In the genomic region with DNA sequence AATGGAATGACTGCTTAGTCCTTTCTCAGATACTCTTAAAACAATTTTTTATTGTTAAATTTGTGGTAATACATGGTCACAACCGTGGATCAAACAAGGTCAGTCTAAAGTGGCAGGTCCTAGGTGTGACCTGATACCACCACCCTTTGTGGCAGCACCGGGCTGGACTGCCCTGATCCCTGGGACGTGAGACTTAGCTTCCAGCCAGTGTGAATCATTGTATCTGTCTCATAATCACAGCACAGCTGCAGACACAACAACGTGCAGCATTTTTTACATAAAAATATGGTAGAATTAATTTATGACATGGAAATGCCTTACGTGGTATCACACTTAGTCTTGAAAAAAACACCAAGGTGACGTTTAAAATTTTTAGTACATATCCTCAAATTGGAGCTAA, we compare ENCODE assay signal across 1 cellular context.
TF ChIP-seq lines count a peak whose summit lies in the region.

No MANE protein-coding gene starts in this region.

TF ChIP-seq in A549, 52 proteins besides CTCF, POLR2A, EP300 and RAD21 (continued from another document):
- TF ChIP-seq ELK1 (IDR thresholded peaks at IDR 0.05; ENCODE audit: low read depth, low read length), result no peak
- TF ChIP-seq, protein P1, sequence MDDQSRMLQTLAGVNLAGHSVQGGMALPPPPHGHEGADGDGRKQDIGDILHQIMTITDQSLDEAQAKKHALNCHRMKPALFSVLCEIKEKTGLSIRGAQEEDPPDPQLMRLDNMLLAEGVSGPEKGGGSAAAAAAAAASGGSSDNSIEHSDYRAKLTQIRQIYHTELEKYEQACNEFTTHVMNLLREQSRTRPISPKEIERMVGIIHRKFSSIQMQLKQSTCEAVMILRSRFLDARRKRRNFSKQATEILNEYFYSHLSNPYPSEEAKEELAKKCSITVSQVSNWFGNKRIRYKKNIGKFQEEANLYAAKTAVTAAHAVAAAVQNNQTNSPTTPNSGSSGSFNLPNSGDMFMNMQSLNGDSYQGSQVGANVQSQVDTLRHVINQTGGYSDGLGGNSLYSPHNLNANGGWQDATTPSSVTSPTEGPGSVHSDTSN (IDR thresholded peaks at IDR 0.05), result no peak
- TF ChIP-seq JUNB (IDR thresholded peaks at IDR 0.05), result no peak
- TF ChIP-seq CBX2 (IDR thresholded peaks at IDR 0.05; ENCODE audit: borderline replicate concordance, low read depth), result no peak
- no peak for TF ChIP-seq MAZ (IDR thresholded peaks at IDR 0.05; ENCODE audit: borderline replicate concordance, low read depth, low read length)
- no peak for TF ChIP-seq PHF8 (IDR thresholded peaks at IDR 0.05; ENCODE audit: borderline replicate concordance, low read depth)
- TF ChIP-seq FOSL2 (IDR thresholded peaks at IDR 0.05), result no peak
- no peak for TF ChIP-seq FOSL2 (CRISPR knock-in tag; IDR thresholded peaks at IDR 0.05)
- TF ChIP-seq FOXS1 (CRISPR knock-in tag; IDR thresholded peaks at IDR 0.05), result no peak
- TF ChIP-seq ZNF302 (CRISPR knock-in tag; IDR thresholded peaks at IDR 0.05), result no peak
- TF ChIP-seq EHMT2 (IDR thresholded peaks at IDR 0.05; ENCODE audit: low read depth), result no peak
- no peak for TF ChIP-seq NR3C1 (IDR thresholded peaks at IDR 0.05)
- TF ChIP-seq NPAS2 (CRISPR knock-in tag; IDR thresholded peaks at IDR 0.05; ENCODE audit: borderline replicate concordance), result no peak
